Comparison of ENCODE assay signal across 33 cellular contexts in genomic region chr6:141790921-141791320, GRCh38.
"Had no signal": no experiment of that assay in that cellular context is flagged by ENCODE, and none has a peak within 500 bp of the region (broad histone marks: within the 10 kb centered on the region; RNA-seq: fewer than 3 reads in every experiment).

No MANE protein-coding gene starts in this region.

- H3K27ac Mint-ChIP-seq: activated CD4-positive, alpha-beta memory T cell treated with anti-CD3 and anti-CD28 coated beads for 36 hours; activated CD4-positive, alpha-beta T cell treated with anti-CD3 and anti-CD28 coated beads for 36 hours; activated CD4-positive, alpha-beta T cell treated with anti-CD3 and anti-CD28 coated beads, Interleukin-2, amount 10 ng/mL, durations not matched to agents 24 days and 14 days; activated CD8-positive, alpha-beta memory T cell treated with anti-CD3 and anti-CD28 coated beads, Interleukin-2, amount 10 ng/mL, durations not matched to agents 7 days and 5 days; activated CD8-positive, alpha-beta T cell treated with anti-CD3 and anti-CD28 coated beads, Interleukin-2, amount 10 ng/mL, durations not matched to agents 7 days and 5 days; activated naive CD4-positive, alpha-beta T cell treated with anti-CD3 and anti-CD28 coated beads for 36 hours; activated naive CD4-positive, alpha-beta T cell treated with anti-CD3 and anti-CD28 coated beads, Interleukin-2, amount 50 U/mL, for 24 hours; activated naive CD8-positive, alpha-beta T cell treated with anti-CD3 and anti-CD28 coated beads for 36 hours; activated naive CD8-positive, alpha-beta T cell treated with anti-CD3 and anti-CD28 coated beads, Interleukin-2, amount 50 U/mL, for 24 hours; activated T-helper 1 cell treated with anti-CD3 and anti-CD28 coated beads, Interleukin-12 subunit alpha, Interleukin-12 subunit beta, Interleukin-2, Interleukin-4 antibody, amounts not matched to agents 30 ng/mL and 10 ng/mL and 1 ng/mL, durations not matched to agents 14 hours and 24 hours and 36 hours; activated T-helper 2 cell treated with anti-CD3 and anti-CD28 coated beads, Interferon-gamma antibody, Interleukin-2, Interleukin-4, amounts not matched to agents 10 μg/mL and 5 μg/mL and 100 μg/mL, durations not matched to agents 14 hours and 24 hours and 36 hours; effector memory CD8-positive, alpha-beta T cell; T-helper 2 cell treated with Interferon-gamma antibody and Interleukin-4, amounts not matched to agents 5 μg/mL and 100 μg/mL, for 36 hours had no signal

- DNase-seq: activated CD4-positive, alpha-beta memory T cell treated with anti-CD3 and anti-CD28 coated beads for 36 hours; activated CD4-positive, alpha-beta T cell treated with anti-CD3 and anti-CD28 coated beads for 36 hours; activated CD4-positive, alpha-beta T cell treated with anti-CD3 and anti-CD28 coated beads, Interleukin-2, amount 10 ng/mL, durations not matched to agents 24 days and 14 days; activated CD4-positive, CD25-positive, alpha-beta regulatory T cell; activated CD4-positive, CD25-positive, alpha-beta regulatory T cell treated with anti-CD3 and anti-CD28 coated beads, Interleukin-2, amount 50 U/mL, for 72 hours; activated CD8-positive, alpha-beta memory T cell treated with anti-CD3 and anti-CD28 coated beads, Interleukin-2, amount 10 ng/mL, durations not matched to agents 7 days and 5 days; activated CD8-positive, alpha-beta memory T cell treated with anti-CD3 and anti-CD28 coated beads, Interleukin-2, amount 50 U/mL, for 4 hours; activated CD8-positive, alpha-beta T cell treated with anti-CD3 and anti-CD28 coated beads, Interleukin-2, amount 10 ng/mL, durations not matched to agents 7 days and 5 days; activated effector memory CD4-positive, alpha-beta T cell treated with anti-CD3 and anti-CD28 coated beads, Interleukin-2, amount 50 U/mL, for 16 hours; activated naive CD4-positive, alpha-beta T cell treated with anti-CD3 and anti-CD28 coated beads for 36 hours; activated naive CD8-positive, alpha-beta T cell treated with anti-CD3 and anti-CD28 coated beads for 36 hours; activated naive CD8-positive, alpha-beta T cell treated with anti-CD3 and anti-CD28 coated beads, Interleukin-2, amount 50 U/mL, for 24 hours; activated T-cell treated with anti-CD3 and anti-CD28 coated beads, Interleukin-2, amount 50 U/mL, for 1 hour; activated T-cell treated with anti-CD3 and anti-CD28 coated beads, Interleukin-2, amount 50 U/mL, for 48 hours; adrenal gland; amygdala; aorta; body of pancreas; caudate nucleus; cortex of kidney; dermis blood vessel endothelial cell; effector CD4-positive, alpha-beta T cell; effector memory CD8-positive, alpha-beta T cell; foreskin fibroblast; head of caudate nucleus; hippocampal formation; T1000; WERI-Rb-1 had no signal

- H3K27me3 Mint-ChIP-seq: activated CD4-positive, alpha-beta memory T cell treated with anti-CD3 and anti-CD28 coated beads for 36 hours; activated CD4-positive, alpha-beta T cell treated with anti-CD3 and anti-CD28 coated beads for 36 hours; activated CD4-positive, alpha-beta T cell treated with anti-CD3 and anti-CD28 coated beads, Interleukin-2, amount 10 ng/mL, durations not matched to agents 24 days and 14 days; activated CD8-positive, alpha-beta memory T cell treated with anti-CD3 and anti-CD28 coated beads, Interleukin-2, amount 10 ng/mL, durations not matched to agents 7 days and 5 days; activated naive CD4-positive, alpha-beta T cell treated with anti-CD3 and anti-CD28 coated beads, Interleukin-2, amount 50 U/mL, for 24 hours; activated naive CD8-positive, alpha-beta T cell treated with anti-CD3 and anti-CD28 coated beads for 36 hours; activated naive CD8-positive, alpha-beta T cell treated with anti-CD3 and anti-CD28 coated beads, Interleukin-2, amount 50 U/mL, for 24 hours; effector memory CD8-positive, alpha-beta T cell had no signal

- H3K4me3 Mint-ChIP-seq: activated CD4-positive, alpha-beta memory T cell treated with anti-CD3 and anti-CD28 coated beads for 36 hours; activated CD4-positive, alpha-beta T cell treated with anti-CD3 and anti-CD28 coated beads for 36 hours; activated CD4-positive, alpha-beta T cell treated with anti-CD3 and anti-CD28 coated beads, Interleukin-2, amount 10 ng/mL, durations not matched to agents 24 days and 14 days; activated CD8-positive, alpha-beta memory T cell treated with anti-CD3 and anti-CD28 coated beads, Interleukin-2, amount 10 ng/mL, durations not matched to agents 7 days and 5 days; activated CD8-positive, alpha-beta T cell treated with anti-CD3 and anti-CD28 coated beads, Interleukin-2, amount 10 ng/mL, durations not matched to agents 7 days and 5 days; activated naive CD4-positive, alpha-beta T cell treated with anti-CD3 and anti-CD28 coated beads for 36 hours; activated naive CD4-positive, alpha-beta T cell treated with anti-CD3 and anti-CD28 coated beads, Interleukin-2, amount 50 U/mL, for 24 hours; activated naive CD8-positive, alpha-beta T cell treated with anti-CD3 and anti-CD28 coated beads for 36 hours; activated naive CD8-positive, alpha-beta T cell treated with anti-CD3 and anti-CD28 coated beads, Interleukin-2, amount 50 U/mL, for 24 hours; activated T-helper 1 cell treated with anti-CD3 and anti-CD28 coated beads, Interleukin-12 subunit alpha, Interleukin-12 subunit beta, Interleukin-2, Interleukin-4 antibody, amounts not matched to agents 30 ng/mL and 10 ng/mL and 1 ng/mL, durations not matched to agents 14 hours and 24 hours and 36 hours; effector memory CD8-positive, alpha-beta T cell; T-helper 2 cell treated with Interferon-gamma antibody and Interleukin-4, amounts not matched to agents 5 μg/mL and 100 μg/mL, for 36 hours had no signal

- H3K4me1 ChIP-seq: adrenal gland, body of pancreas had no signal

- H3K9me3 Mint-ChIP-seq: activated CD4-positive, alpha-beta T cell treated with anti-CD3 and anti-CD28 coated beads, Interleukin-2, amount 10 ng/mL, durations not matched to agents 24 days and 14 days; activated T-helper 1 cell treated with anti-CD3 and anti-CD28 coated beads, Interleukin-12 subunit alpha, Interleukin-12 subunit beta, Interleukin-2, Interleukin-4 antibody, amounts not matched to agents 30 ng/mL and 10 ng/mL and 1 ng/mL, durations not matched to agents 14 hours and 24 hours and 36 hours; activated T-helper 2 cell treated with anti-CD3 and anti-CD28 coated beads, Interferon-gamma antibody, Interleukin-2, Interleukin-4, amounts not matched to agents 10 μg/mL and 5 μg/mL and 100 μg/mL, durations not matched to agents 14 hours and 24 hours and 36 hours; T-helper 2 cell treated with Interferon-gamma antibody and Interleukin-4, amounts not matched to agents 5 μg/mL and 100 μg/mL, for 36 hours had no signal

- H3K27me3 ChIP-seq: adrenal gland, body of pancreas had no signal

- H3K27ac ChIP-seq: adrenal gland, body of pancreas, WERI-Rb-1 had no signal

- H3K4me3 ChIP-seq: adrenal gland, body of pancreas had no signal

- H3K36me3 Mint-ChIP-seq: activated CD4-positive, alpha-beta memory T cell treated with anti-CD3 and anti-CD28 coated beads for 36 hours; activated CD8-positive, alpha-beta memory T cell treated with anti-CD3 and anti-CD28 coated beads, Interleukin-2, amount 10 ng/mL, durations not matched to agents 7 days and 5 days; activated naive CD4-positive, alpha-beta T cell treated with anti-CD3 and anti-CD28 coated beads, Interleukin-2, amount 50 U/mL, for 24 hours; activated naive CD8-positive, alpha-beta T cell treated with anti-CD3 and anti-CD28 coated beads for 36 hours had no signal

- H3K36me3 ChIP-seq: adrenal gland, WERI-Rb-1 had no signal

- H3K4me1 Mint-ChIP-seq: activated CD4-positive, alpha-beta T cell treated with anti-CD3 and anti-CD28 coated beads for 36 hours; activated CD4-positive, alpha-beta T cell treated with anti-CD3 and anti-CD28 coated beads, Interleukin-2, amount 10 ng/mL, durations not matched to agents 24 days and 14 days; activated CD8-positive, alpha-beta memory T cell treated with anti-CD3 and anti-CD28 coated beads, Interleukin-2, amount 10 ng/mL, durations not matched to agents 7 days and 5 days; activated naive CD4-positive, alpha-beta T cell treated with anti-CD3 and anti-CD28 coated beads, Interleukin-2, amount 50 U/mL, for 24 hours; activated naive CD8-positive, alpha-beta T cell treated with anti-CD3 and anti-CD28 coated beads for 36 hours; activated naive CD8-positive, alpha-beta T cell treated with anti-CD3 and anti-CD28 coated beads, Interleukin-2, amount 50 U/mL, for 24 hours had no signal

- ATAC-seq: activated CD4-positive, alpha-beta T cell treated with anti-CD3 and anti-CD28 coated beads for 36 hours; activated CD8-positive, alpha-beta memory T cell treated with anti-CD3 and anti-CD28 coated beads, Interleukin-2, amount 10 ng/mL, durations not matched to agents 7 days and 5 days; activated CD8-positive, alpha-beta T cell treated with anti-CD3 and anti-CD28 coated beads, Interleukin-2, amount 10 ng/mL, durations not matched to agents 7 days and 5 days; activated naive CD8-positive, alpha-beta T cell treated with anti-CD3 and anti-CD28 coated beads, Interleukin-2, amount 50 U/mL, for 24 hours; body of pancreas; effector memory CD8-positive, alpha-beta T cell; esophagus mucosa had no signal

- H3K9me3 ChIP-seq: adrenal gland, body of pancreas had no signal
